In genomic region chr16:12801511-12802042, GRCh38 we compare ENCODE assay signal across 8 cellular contexts. TPM values are rescaled to one million over a fixed set of nuclear protein-coding genes. Genes with fewer than 3 reads are reported as not detected.
DNase-seq lines count a peak whose midpoint lies in the region; ATAC-seq and TF ChIP-seq lines count a peak whose summit lies in the region.

No MANE protein-coding gene starts in this region.

- intact Hi-C loops in activated CD4-positive, alpha-beta memory T cell treated with anti-CD3 and anti-CD28 coated beads for 36 hours (cut with micrococcal nuclease): loop anchor here (1.0 to 5.0 kb wide), 4 partner anchors 19 to 721 kb away; no protein-coding TSS in a partner anchor
- intact Hi-C loops in psoas muscle (cut with DNase I): no loop called here

- H3K4me3 ChIP-seq in BLaER1 treated with 17β-estradiol and CSF1 and Interleukin-3, amounts not matched to agents 10 nM and 100 nM: peak overlapping the region in 8 of 10 experiments; percentile 66 to 82 (median 76); a peak in 15 of 20 replicates
- peak overlapping the region in 1 of 4 donors; percentile 23 for H3K4me3 ChIP-seq in tibial nerve
- H3K4me3 ChIP-seq in psoas muscle: no peak overlapping the region

- H3K4me1 Mint-ChIP-seq in HFFc6 (ENCODE audit: low read depth): peaks cover 76% of the 10 kb centered on the region
- H3K4me1 Mint-ChIP-seq in activated CD4-positive, alpha-beta memory T cell treated with anti-CD3 and anti-CD28 coated beads for 36 hours (ENCODE audit: low read depth): peaks cover 30% of the 10 kb centered on the region

- peaks cover 0 to 15% (median 0%) of the 10 kb centered on the region in 11 experiments; a peak in 3 of 22 replicates for H3K9me3 ChIP-seq in BLaER1 treated with 17β-estradiol and CSF1 and Interleukin-3, amounts not matched to agents 10 nM and 100 nM (replicated peaks in 1 of 11)
- H3K9me3 ChIP-seq in tibial nerve: no peaks in the 10 kb centered on the region
- no peaks in the 10 kb centered on the region for H3K9me3 ChIP-seq in psoas muscle

- H3K9me3 Mint-ChIP-seq in HFFc6: peaks cover 5% of the 10 kb centered on the region; the same call in 1 of the 2 replicates
- no peaks in the 10 kb centered on the region for H3K9me3 Mint-ChIP-seq in activated CD4-positive, alpha-beta memory T cell treated with anti-CD3 and anti-CD28 coated beads for 36 hours

- H3K27me3 Mint-ChIP-seq in HFFc6 (ENCODE audit: insufficient read depth): peaks cover 5% of the 10 kb centered on the region
- no peaks in the 10 kb centered on the region for H3K27me3 Mint-ChIP-seq in activated CD4-positive, alpha-beta memory T cell treated with anti-CD3 and anti-CD28 coated beads for 36 hours

- H3K9ac ChIP-seq in BLaER1 treated with 17β-estradiol and CSF1 and Interleukin-3, amounts not matched to agents 10 nM and 100 nM: peak overlapping the region in 10 of 11 experiments; percentile 74 to 93 (median 88); a peak in 18 of 22 replicates

- H3K36me3 Mint-ChIP-seq in HFFc6 (ENCODE audit: low read depth): peaks cover 32% of the 10 kb centered on the region
- no peaks in the 10 kb centered on the region for H3K36me3 Mint-ChIP-seq in activated CD4-positive, alpha-beta memory T cell treated with anti-CD3 and anti-CD28 coated beads for 36 hours

- peak overlapping the region; percentile 71 to 95 (median 86) for H3K27ac ChIP-seq in BLaER1 treated with 17β-estradiol and CSF1 and Interleukin-3, amounts not matched to agents 10 nM and 100 nM
- H3K27ac ChIP-seq in tibial nerve (peak overlapping the region; percentile 19 to 90 (median 59)), psoas muscle (no peak overlapping the region), caudate nucleus (ENCODE audit: low read depth, low read length) (no peak overlapping the region)

- peak overlapping the region; percentile 96 for H3K4me3 Mint-ChIP-seq in HFFc6
- peak overlapping the region; percentile 95 for H3K4me3 Mint-ChIP-seq in activated CD4-positive, alpha-beta memory T cell treated with anti-CD3 and anti-CD28 coated beads for 36 hours

- H3K4me2 ChIP-seq in BLaER1 treated with 17β-estradiol and CSF1 and Interleukin-3, amounts not matched to agents 10 nM and 100 nM: peak overlapping the region; percentile 73 to 98 (median 93)

- DNase-seq in HFFc6 (peak; percentile 95), germinal center (ENCODE audit: low spot score) (peak; percentile 18), tibial nerve (ENCODE audit: low spot score in 2 of 2) (peak in 1 of 2 donors; percentile 43), NCI-H2196 (lab: John Stamatoyannopoulos, UW; ENCODE audit: unreplicated experiment) (no peak), psoas muscle (no peak), caudate nucleus (lab: John Stamatoyannopoulos, UW) (no peak)
- peak; percentile 48 for DNase-seq in activated CD4-positive, alpha-beta memory T cell treated with anti-CD3 and anti-CD28 coated beads for 36 hours

- no peak for ATAC-seq in psoas muscle

- 9 to 12% methylated on average over 4 of the region's 4 CpGs for WGBS in tibial nerve, 2 donors
- 30 to 42% (median 40%) methylated on average over 4 of the region's 4 CpGs for WGBS in psoas muscle, 3 donors

- POLR2A ChIA-PET in activated CD4-positive, alpha-beta memory T cell treated with anti-CD3 and anti-CD28 coated beads for 36 hours (lab: Charles Lee): interaction anchor here (0.6 to 0.8 kb wide), 2 partner anchors 8 to 20 kb away, joined by 3 read pairs; no protein-coding TSS in a partner anchor

- H3K36me3 ChIP-seq in BLaER1 treated with 17β-estradiol and CSF1 and Interleukin-3, amounts not matched to agents 10 nM and 100 nM: peaks cover 0 to 26% (median 0%) of the 10 kb centered on the region in 11 experiments; a peak in 8 of 22 replicates
- H3K36me3 ChIP-seq in tibial nerve (no peaks in the 10 kb centered on the region), psoas muscle (ENCODE audit: insufficient read depth in 1 of 2, low read depth in 1 of 2) (no peaks in the 10 kb centered on the region)

- H3K27me3 ChIP-seq in BLaER1 treated with 17β-estradiol and CSF1 and Interleukin-3, amounts not matched to agents 10 nM and 100 nM: no peaks in the 10 kb centered on the region
- H3K27me3 ChIP-seq in tibial nerve (no peaks in the 10 kb centered on the region), psoas muscle (ENCODE audit: insufficient read depth in 3 of 3, low read length in 2 of 3) (no peaks in the 10 kb centered on the region)

- TF ChIP-seq CTCF in HFFc6 (IDR thresholded peaks at IDR 0.05) (no peak), tibial nerve (IDR thresholded peaks at IDR 0.05) (no peak), psoas muscle (IDR thresholded peaks at IDR 0.05) (no peak)

- TF ChIP-seq EP300 in tibial nerve (IDR thresholded peaks at IDR 0.05): peak; percentile 29 to 59

- peaks cover 0 to 36% (median 0%) of the 10 kb centered on the region in 11 experiments; a peak in 5 of 22 replicates for H4K20me1 ChIP-seq in BLaER1 treated with 17β-estradiol and CSF1 and Interleukin-3, amounts not matched to agents 10 nM and 100 nM

- CTCF ChIA-PET in activated CD4-positive, alpha-beta memory T cell treated with anti-CD3 and anti-CD28 coated beads for 36 hours (lab: Charles Lee): interaction anchor here (1.5 kb wide), 1 partner anchor 17 kb away, joined by 4 read pairs; no protein-coding TSS in a partner anchor

- peak overlapping the region; percentile 98 for H3K27ac Mint-ChIP-seq in HFFc6
- H3K27ac Mint-ChIP-seq in activated CD4-positive, alpha-beta memory T cell treated with anti-CD3 and anti-CD28 coated beads for 36 hours: peak overlapping the region; percentile 56

- no peak for TF ChIP-seq POLR2A in tibial nerve (IDR thresholded peaks at IDR 0.05)

- peaks cover 27 to 71% (median 48%) of the 10 kb centered on the region in 10 experiments for H3K4me1 ChIP-seq in BLaER1 treated with 17β-estradiol and CSF1 and Interleukin-3, amounts not matched to agents 10 nM and 100 nM
- H3K4me1 ChIP-seq in tibial nerve (peaks cover 0 to 59% (median 21%) of the 10 kb centered on the region in 4 donors), psoas muscle (peaks cover 3% of the 10 kb centered on the region)

RNA-seq across cellular contexts. Expression of gene CPPED1, which starts 2.1 kb away (rescaled TPM):
- 10 to 100 TPM; 54.6 to 66.7 (median 63.1) TPM for total RNA-seq in HFFc6 (2021; fragmentation: NEBNext Ultra II Directional; extraction: Animal tissue kit (Norgen Biotek cat#: 25700))
- total RNA-seq in activated CD4-positive, alpha-beta memory T cell treated with anti-CD3 and anti-CD28 coated beads for 36 hours: 10 to 100 TPM; 11.0 to 11.5 TPM
- 10 to 100 TPM; 10.4 to 18.9 (median 16.0) TPM for total RNA-seq in tibial nerve
- 1 to 10 TPM; 3.5 to 6.1 (median 5.3) TPM for total RNA-seq in psoas muscle
- 1 to 10 TPM; 2.7 to 3.4 (median 3.2) TPM for polyA plus RNA-seq in psoas muscle

Comparison
In these comparisons a context has a peak if more than half of its experiments do, and no peak if none do; other contexts are left out.
1. H3K27ac ChIP-seq: peak in BLaER1 treated with 17β-estradiol and CSF1 and Interleukin-3, amounts not matched to agents 10 nM and 100 nM (11 of 11) and tibial nerve (4 of 4); none in psoas muscle (single experiment) and caudate nucleus (single experiment).
2. DNase-seq: peak in HFFc6 (single experiment), activated CD4-positive, alpha-beta memory T cell treated with anti-CD3 and anti-CD28 coated beads for 36 hours (single experiment) and germinal center (single experiment); none in NCI-H2196 (single experiment), psoas muscle (0 of 2) and caudate nucleus (0 of 61).